Comparison of ENCODE assay signal across 24 cellular contexts in the genomic region with DNA sequence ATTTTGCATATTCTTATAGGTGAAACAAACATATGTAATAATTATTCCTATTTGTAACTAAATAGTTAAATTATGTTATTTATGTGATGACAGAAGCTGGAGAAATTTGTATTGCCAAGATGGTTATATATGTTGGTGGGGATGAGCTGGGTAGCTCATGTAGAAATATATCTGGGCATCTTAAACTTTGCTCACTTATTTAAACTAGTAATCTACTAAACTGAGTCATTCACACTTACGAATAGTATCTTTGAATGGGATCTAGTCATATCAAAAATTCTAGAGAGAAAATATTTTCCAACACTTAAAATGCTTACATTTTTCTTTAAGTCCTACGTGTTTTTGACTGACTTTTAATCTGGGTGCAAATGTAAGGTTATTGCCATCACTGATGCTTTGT. TPM values are rescaled to one million over a fixed set of nuclear protein-coding genes. Genes with fewer than 3 reads are reported as not detected.
"Had no signal": no experiment of that assay in that cellular context is flagged by ENCODE, and none has a peak within 500 bp of the region (broad histone marks: within the 10 kb centered on the region; RNA-seq: fewer than 3 reads in every experiment).

No MANE protein-coding gene starts in this region.

- H3K27ac ChIP-seq: coronary artery, dorsolateral prefrontal cortex, esophagus muscularis mucosa, foreskin keratinocyte, gastroesophageal sphincter, heart left ventricle, hepatocyte, left lung, lower lobe of right lung had no signal

- H2AFZ ChIP-seq: hepatocyte had no signal

- H3K4me3 Mint-ChIP-seq: immature natural killer cell, mesothelial cell of epicardium, naive B cell had no signal

- H3K79me2 ChIP-seq: hepatocyte had no signal

- H3K4me2 ChIP-seq: hepatocyte had no signal

- H3K9me3 ChIP-seq: esophagus muscularis mucosa, gastroesophageal sphincter, heart left ventricle, left lung, lower lobe of right lung, mucosa of descending colon had no signal

- H3K4me3 ChIP-seq: coronary artery, dorsolateral prefrontal cortex, esophagus muscularis mucosa, gastroesophageal sphincter, heart left ventricle, hepatocyte, left lung, lower lobe of right lung, mucosa of descending colon had no signal

- H3K27me3 ChIP-seq: dorsolateral prefrontal cortex, esophagus muscularis mucosa, foreskin keratinocyte, gastroesophageal sphincter, heart left ventricle, hepatocyte, left lung had no signal

- H3K27ac Mint-ChIP-seq: mesothelial cell of epicardium had no signal

- H3K4me1 ChIP-seq: esophagus muscularis mucosa, foreskin keratinocyte, gastroesophageal sphincter, heart left ventricle, lower lobe of right lung had no signal

- H3K4me1 Mint-ChIP-seq: mesothelial cell of epicardium, naive B cell had no signal

- ATAC-seq: foreskin keratinocyte, gastroesophageal sphincter, heart left ventricle, left cardiac atrium, left lung, left ventricle myocardium superior, lower lobe of right lung, mucosa of descending colon had no signal

- H3K9me3 Mint-ChIP-seq: immature natural killer cell, mesothelial cell of epicardium, naive B cell had no signal

- FAIRE-seq: endothelial cell of umbilical vein, frontal cortex had no signal

- DNase-seq: dermis blood vessel endothelial cell; dorsolateral prefrontal cortex; effector CD4-positive, alpha-beta T cell; effector memory CD4-positive, alpha-beta T cell; foreskin keratinocyte; heart left ventricle; hypothalamus; immature natural killer cell; islet precursor cell; left cardiac atrium; left lung; left ventricle myocardium superior; lower lobe of right lung; mesenchymal stem cell; mucosa of descending colon; naive B cell had no signal

- H3K27me3 Mint-ChIP-seq: naive B cell had no signal

RNA-seq across cellular contexts. Expression of gene EIF4EBP3, which starts 44.6 kb away (rescaled TPM):
- total RNA-seq: frontal cortex, myocyte had no signal
